Comparison of ENCODE assay signal across 14 cellular contexts in genomic region chr2:224033601-224034000, GRCh38.
"Had no signal": no experiment of that assay in that cellular context is flagged by ENCODE, and none has a peak within 500 bp of the region (broad histone marks: within the 10 kb centered on the region; RNA-seq: fewer than 3 reads in every experiment).

No MANE protein-coding gene starts in this region.

- H3K4me3 Mint-ChIP-seq: activated T-helper 1 cell treated with anti-CD3 and anti-CD28 coated beads, Interleukin-12 subunit alpha, Interleukin-12 subunit beta, Interleukin-2, Interleukin-4 antibody, amounts not matched to agents 30 ng/mL and 10 ng/mL and 1 ng/mL, durations not matched to agents 14 hours and 24 hours and 36 hours; dendritic cell treated with granulocyte-macrophage colony-stimulating factor and Interleukin-4, amounts not matched to agents 40 ng/mL and 50 ng/mL, for 4 days; stimulated activated memory B cell treated with anti-CD40 and anti-IgM and Interleukin-4, amounts not matched to agents 10 μg/mL and 1 μg/mL and 100 μg/mL, for 72 hours; T-helper 2 cell treated with Interferon-gamma antibody and Interleukin-4, amounts not matched to agents 5 μg/mL and 100 μg/mL, for 36 hours had no signal

- DNase-seq: activated CD4-positive, CD25-positive, alpha-beta regulatory T cell treated with anti-CD3 and anti-CD28 coated beads, Interleukin-2, amount 50 U/mL, for 72 hours; effector memory CD4-positive, alpha-beta T cell; kidney; left lung; mammary epithelial cell; retina; stimulated activated CD4-positive, alpha-beta T cell treated with anti-CD3 and anti-CD28 coated beads, Interleukin-2, amount 100 ng/mL, for 48 hours had no signal

- H3K36me3 ChIP-seq: gastroesophageal sphincter, left lung had no signal

- H3K9me3 Mint-ChIP-seq: dendritic cell treated with granulocyte-macrophage colony-stimulating factor and Interleukin-4, amounts not matched to agents 40 ng/mL and 50 ng/mL, for 4 days; stimulated activated memory B cell treated with anti-CD40 and anti-IgM and Interleukin-4, amounts not matched to agents 10 μg/mL and 1 μg/mL and 100 μg/mL, for 72 hours; T-helper 2 cell treated with Interferon-gamma antibody and Interleukin-4, amounts not matched to agents 5 μg/mL and 100 μg/mL, for 36 hours had no signal

- H3K36me3 Mint-ChIP-seq: stimulated activated memory B cell treated with anti-CD40 and anti-IgM and Interleukin-4, amounts not matched to agents 10 μg/mL and 1 μg/mL and 100 μg/mL, for 72 hours had no signal

- H3K27ac Mint-ChIP-seq: activated T-helper 1 cell treated with anti-CD3 and anti-CD28 coated beads, Interleukin-12 subunit alpha, Interleukin-12 subunit beta, Interleukin-2, Interleukin-4 antibody, amounts not matched to agents 30 ng/mL and 10 ng/mL and 1 ng/mL, durations not matched to agents 14 hours and 24 hours and 36 hours; stimulated activated memory B cell treated with anti-CD40 and anti-IgM and Interleukin-4, amounts not matched to agents 10 μg/mL and 1 μg/mL and 100 μg/mL, for 72 hours; T-helper 2 cell treated with Interferon-gamma antibody and Interleukin-4, amounts not matched to agents 5 μg/mL and 100 μg/mL, for 36 hours had no signal

- H3K4me3 ChIP-seq: gastroesophageal sphincter, left lung had no signal

- H2AFZ ChIP-seq: parathyroid adenoma had no signal

- H3K4me1 ChIP-seq: parathyroid adenoma had no signal

- ATAC-seq: gastroesophageal sphincter; left lung; stimulated activated memory B cell treated with anti-CD40 and anti-IgM and Interleukin-4, amounts not matched to agents 10 μg/mL and 1 μg/mL and 100 μg/mL, for 72 hours had no signal

- H3K27ac ChIP-seq: gastroesophageal sphincter, left lung, parathyroid adenoma had no signal

- FAIRE-seq: astrocyte, kidney had no signal

- H3K9ac ChIP-seq: parathyroid adenoma had no signal

- H3K79me2 ChIP-seq: parathyroid adenoma had no signal

- H3K9me3 ChIP-seq: gastroesophageal sphincter, left lung had no signal
